In genomic region chr12:85225501-85225900, GRCh38 we compare ENCODE assay signal across 24 cellular contexts. TPM values are rescaled to one million over a fixed set of nuclear protein-coding genes. Genes with fewer than 3 reads are reported as not detected.
A peak's percentile ranks its signal among the peaks of the same experiment; 100 is the strongest.
DNase-seq lines count a peak whose midpoint lies in the region.
"Had no signal": no experiment of that assay in that cellular context is flagged by ENCODE, and none has a peak within 500 bp of the region (broad histone marks: within the 10 kb centered on the region; RNA-seq: fewer than 3 reads in every experiment).

No MANE protein-coding gene starts in this region.

- H3K36me3 Mint-ChIP-seq in activated T-helper 2 cell treated with anti-CD3 and anti-CD28 coated beads, Interferon-gamma antibody, Interleukin-2, Interleukin-4, amounts not matched to agents 10 μg/mL and 5 μg/mL and 100 μg/mL, durations not matched to agents 14 hours and 24 hours and 36 hours (ENCODE audit: low read depth) = no peaks in the 10 kb centered on the region
- H3K36me3 Mint-ChIP-seq: CD14-positive monocyte; CD8-positive, alpha-beta memory T cell had no signal

- H3K4me1 Mint-ChIP-seq in activated T-helper 2 cell treated with anti-CD3 and anti-CD28 coated beads, Interferon-gamma antibody, Interleukin-2, Interleukin-4, amounts not matched to agents 10 μg/mL and 5 μg/mL and 100 μg/mL, durations not matched to agents 14 hours and 24 hours and 36 hours (ENCODE audit: low read depth) = no peaks in the 10 kb centered on the region
- H3K4me1 Mint-ChIP-seq: CD14-positive monocyte; CD8-positive, alpha-beta memory T cell had no signal

- H3K4me1 ChIP-seq in adipocyte (ENCODE audit: control insufficient read depth, insufficient read depth, low read length) (no peaks in the 10 kb centered on the region), mesodermal cell (ENCODE audit: control insufficient read depth, insufficient read depth, low read length, poor library complexity, severe bottlenecking) (no peaks in the 10 kb centered on the region)
- H3K4me1 ChIP-seq: A549, BE2C had no signal

- H3K4me3 Mint-ChIP-seq in activated T-helper 2 cell treated with anti-CD3 and anti-CD28 coated beads, Interferon-gamma antibody, Interleukin-2, Interleukin-4, amounts not matched to agents 10 μg/mL and 5 μg/mL and 100 μg/mL, durations not matched to agents 14 hours and 24 hours and 36 hours (ENCODE audit: low read depth) = no peak overlapping the region
- H3K4me3 Mint-ChIP-seq: CD14-positive monocyte; CD4-positive, alpha-beta T cell; CD8-positive, alpha-beta memory T cell had no signal

- no peaks in the 10 kb centered on the region for H3K36me3 ChIP-seq in adipocyte (ENCODE audit: control insufficient read depth, insufficient read depth, low read length, severe bottlenecking)
- no peaks in the 10 kb centered on the region for H3K36me3 ChIP-seq in mesodermal cell (ENCODE audit: control insufficient read depth, insufficient read depth, low read length)
- H3K36me3 ChIP-seq: BE2C; BLaER1 treated with 17β-estradiol and CSF1 and Interleukin-3, amounts not matched to agents 10 nM and 100 nM had no signal

- no peaks in the 10 kb centered on the region for H3K9me3 Mint-ChIP-seq in activated T-helper 2 cell treated with anti-CD3 and anti-CD28 coated beads, Interferon-gamma antibody, Interleukin-2, Interleukin-4, amounts not matched to agents 10 μg/mL and 5 μg/mL and 100 μg/mL, durations not matched to agents 14 hours and 24 hours and 36 hours

- intact Hi-C loops in activated T-helper 2 cell treated with anti-CD3 and anti-CD28 coated beads, Interferon-gamma antibody, Interleukin-2, Interleukin-4, amounts not matched to agents 10 μg/mL and 5 μg/mL and 100 μg/mL, durations not matched to agents 14 hours and 24 hours and 36 hours (cut with micrococcal nuclease) = no loop called here

- peak overlapping the region; percentile 45 for H3K27ac ChIP-seq in mesodermal cell (ENCODE audit: low read depth, low read length, severe bottlenecking)
- H3K27ac ChIP-seq: A549; BLaER1 treated with 17β-estradiol and CSF1 and Interleukin-3, amounts not matched to agents 10 nM and 100 nM had no signal

- DNase-seq in COLO829 (ENCODE audit: low spot score) (peak; percentile 55), OCI-M1 (lab: John Stamatoyannopoulos, UW) (peak; percentile 44), adipocyte (ENCODE audit: low read depth) (peak; percentile 13), HuH-7 (ENCODE audit: low spot score) (no peak)
- no peak for DNase-seq in activated T-helper 2 cell treated with anti-CD3 and anti-CD28 coated beads, Interferon-gamma antibody, Interleukin-2, Interleukin-4, amounts not matched to agents 10 μg/mL and 5 μg/mL and 100 μg/mL, durations not matched to agents 14 hours and 24 hours and 36 hours (ENCODE audit: low spot score)
- no peak for DNase-seq in activated T-cell treated with anti-CD3 and anti-CD28 coated beads, Interleukin-2, amount 50 U/mL, for 1 hour
- DNase-seq: 8988T; ACHN; AML-193; BE2C; Calu3; CD4-positive, alpha-beta T cell; CD8-positive, alpha-beta memory T cell; COR-L47; DMS153; DMS79 treated with DMSO at 0.1 percent for 48 hours; GF-D8; GOT3; H7; HCEC 1CT had no signal

- no peaks in the 10 kb centered on the region for H3K27me3 ChIP-seq in adipocyte (replicated peaks; ENCODE audit: control insufficient read depth, insufficient read depth, low read length)
- H3K27me3 ChIP-seq: BE2C; BLaER1 treated with 17β-estradiol and CSF1 and Interleukin-3, amounts not matched to agents 10 nM and 100 nM had no signal

- H3K9ac ChIP-seq in adipocyte (ENCODE audit: low read length) = no peak overlapping the region
- H3K9ac ChIP-seq: BLaER1 treated with 17β-estradiol and CSF1 and Interleukin-3, amounts not matched to agents 10 nM and 100 nM had no signal

- WGBS in mesodermal cell (ENCODE audit: insufficient coverage in 2 of 2), 2 experiments = 100% methylated on average over 1 of the region's 1 CpG; no CpG with 5 or more reads in 1 of the 2 experiments

- H3K4me3 ChIP-seq in adipocyte (ENCODE audit: low read length) (no peak overlapping the region), mesodermal cell (ENCODE audit: extremely low read depth, insufficient read depth, low read length, poor library complexity, severe bottlenecking) (no peak overlapping the region)
- H3K4me3 ChIP-seq: A549; BLaER1 treated with 17β-estradiol and CSF1 and Interleukin-3, amounts not matched to agents 10 nM and 100 nM had no signal

- H3K27me3 Mint-ChIP-seq in activated T-helper 2 cell treated with anti-CD3 and anti-CD28 coated beads, Interferon-gamma antibody, Interleukin-2, Interleukin-4, amounts not matched to agents 10 μg/mL and 5 μg/mL and 100 μg/mL, durations not matched to agents 14 hours and 24 hours and 36 hours (ENCODE audit: low read depth) = no peaks in the 10 kb centered on the region
- H3K27me3 Mint-ChIP-seq: CD4-positive, alpha-beta T cell; CD8-positive, alpha-beta memory T cell had no signal

- H3K9me3 ChIP-seq in adipocyte (ENCODE audit: control insufficient read depth, low read length) = no peaks in the 10 kb centered on the region
- no peaks in the 10 kb centered on the region for H3K9me3 ChIP-seq in mesodermal cell (ENCODE audit: control insufficient read depth, low read length)
- H3K9me3 ChIP-seq: A549; BE2C; BLaER1 treated with 17β-estradiol and CSF1 and Interleukin-3, amounts not matched to agents 10 nM and 100 nM had no signal

- no peak overlapping the region for H3K27ac Mint-ChIP-seq in activated T-helper 2 cell treated with anti-CD3 and anti-CD28 coated beads, Interferon-gamma antibody, Interleukin-2, Interleukin-4, amounts not matched to agents 10 μg/mL and 5 μg/mL and 100 μg/mL, durations not matched to agents 14 hours and 24 hours and 36 hours
- H3K27ac Mint-ChIP-seq: CD14-positive monocyte; CD4-positive, alpha-beta T cell had no signal

RNA-seq across cellular contexts. Expression of gene ALX1, which starts 54.5 kb away (rescaled TPM):
- polyA plus RNA-seq in mesodermal cell (2013, experiment 1 of 2) = 3.9 TPM
- 4.7 TPM for polyA plus RNA-seq in mesodermal cell (2013, experiment 2 of 2)
- total RNA-seq in activated T-helper 2 cell treated with anti-CD3 and anti-CD28 coated beads, Interferon-gamma antibody, Interleukin-2, Interleukin-4, amounts not matched to agents 10 μg/mL and 5 μg/mL and 100 μg/mL, durations not matched to agents 14 hours and 24 hours and 36 hours = not detected in 2 replicates
- total RNA-seq: CD4-positive, alpha-beta T cell; CD8-positive, alpha-beta memory T cell had no signal
- polyA plus RNA-seq: CD14-positive monocyte; CD8-positive, alpha-beta memory T cell had no signal

Comparison
In these comparisons a context has a peak if more than half of its experiments do, and no peak if none do; other contexts are left out.
1. DNase-seq: peak in COLO829 (single experiment), OCI-M1 (single experiment) and adipocyte (single experiment); none in HuH-7 (single experiment), activated T-helper 2 cell treated with anti-CD3 and anti-CD28 coated beads, Interferon-gamma antibody, Interleukin-2, Interleukin-4, amounts not matched to agents 10 μg/mL and 5 μg/mL and 100 μg/mL, durations not matched to agents 14 hours and 24 hours and 36 hours (single experiment) and activated T-cell treated with anti-CD3 and anti-CD28 coated beads, Interleukin-2, amount 50 U/mL, for 1 hour (single experiment).